10 cellular contexts compared by ENCODE assay signal in the genomic region with DNA sequence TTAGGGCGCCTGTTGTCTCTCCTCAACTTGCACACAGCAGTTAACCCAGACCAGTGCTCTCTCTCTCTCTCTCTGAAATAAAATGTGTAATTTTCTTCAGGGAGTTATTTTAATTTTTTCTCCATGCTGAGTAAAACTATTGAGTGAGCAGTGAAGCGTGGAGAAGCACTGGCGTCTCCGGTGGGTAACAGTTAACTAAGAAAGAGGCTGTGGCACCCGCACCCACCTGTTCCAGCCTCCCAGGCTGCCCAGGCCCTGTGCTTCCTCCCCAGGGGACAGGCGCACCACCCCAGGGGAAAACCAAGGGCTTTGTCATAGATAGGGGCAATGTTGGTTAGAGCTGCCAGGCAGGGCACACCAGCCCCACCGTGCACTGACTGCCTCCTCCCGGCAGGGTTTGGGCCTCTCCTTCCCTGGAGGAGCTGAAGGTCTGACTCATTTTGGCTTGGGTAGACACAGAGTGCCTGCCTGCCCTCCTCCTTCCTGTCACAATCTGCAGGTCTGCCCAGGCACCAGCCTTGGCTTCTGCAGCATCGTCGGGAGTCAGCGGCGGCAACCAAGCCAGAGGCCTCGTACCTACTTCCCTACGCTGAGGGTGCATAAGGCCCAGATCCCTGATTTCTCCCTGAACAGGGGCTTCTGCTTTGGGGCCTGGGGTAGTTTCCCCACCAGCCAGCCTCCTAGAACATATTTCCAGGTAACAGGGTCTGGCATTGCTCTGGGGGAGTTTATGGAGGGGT. TPM values are rescaled to one million over a fixed set of nuclear protein-coding genes. Genes with fewer than 3 reads are reported as not detected.
DNase-seq lines count a peak whose midpoint lies in the region; ATAC-seq and TF ChIP-seq lines count a peak whose summit lies in the region.
"Had no signal": no experiment of that assay in that cellular context is flagged by ENCODE, and none has a peak within 500 bp of the region (broad histone marks: within the 10 kb centered on the region; RNA-seq: fewer than 3 reads in every experiment).

No MANE protein-coding gene starts in this region.

- intact Hi-C loops in esophagus muscularis mucosa (cut with DNase I) = no loop called here

- POLR2A ChIA-PET in AG04449 (lab: Yijun Ruan, JAX) = interaction anchor here (0.6 kb wide), 1 partner anchor 28 kb away, joined by 5 read pairs; the partner anchor contains the start of gene HOXC8

- no peaks in the 10 kb centered on the region for H3K36me3 ChIP-seq in gastroesophageal sphincter
- H3K36me3 ChIP-seq in esophagus muscularis mucosa = no peaks in the 10 kb centered on the region

- CTCF ChIA-PET in AG04449 (lab: Yijun Ruan, JAX) = interaction anchor here (1.0 to 23.4 kb wide), 7 partner anchors 7 to 177 kb away, joined by 4 to 908 read pairs (median 11); partner anchors contain the start of genes HOXC10, HOXC6, HOXC8 and HOXC9

- DNase-seq in AG04449 (ENCODE audit: low read depth, low spot score) (no peak), NCI-H345 (lab: John Stamatoyannopoulos, UW) (peak; percentile 70), NK-92 (lab: John Stamatoyannopoulos, UW; ENCODE audit: unreplicated experiment) (no peak), mucosa of gallbladder (ENCODE audit: low spot score) (no peak), esophagus muscularis mucosa (ENCODE audit: extremely low spot score) (no peak)
- DNase-seq: activated B cell treated with CpG ODN at 0.5 μM for 24 hours had no signal

- H3K4me3 ChIP-seq in AG04449 (ENCODE audit: low read depth, low read length) (no peak overlapping the region), gastroesophageal sphincter (no peak overlapping the region), esophagus muscularis mucosa (no peak overlapping the region)

- H3K27me3 ChIP-seq in gastroesophageal sphincter = peaks cover 37% of the 10 kb centered on the region
- H3K27me3 ChIP-seq in esophagus muscularis mucosa = peaks cover 0 to 49% (median 0%) of the 10 kb centered on the region in 4 donors

- H3K9me3 ChIP-seq in gastroesophageal sphincter (peaks cover 0 to 4% (median 0%) of the 10 kb centered on the region in 3 donors), esophagus muscularis mucosa (no peaks in the 10 kb centered on the region)

- TF ChIP-seq CTCF in AG04449 (IDR thresholded peaks at IDR 0.05; ENCODE audit: insufficient read depth, low read length, missing control alignments) = peak; percentile 59
- TF ChIP-seq CTCF in gastroesophageal sphincter (IDR thresholded peaks at IDR 0.05) = peak in 1 of 4 experiments; percentile 20
- TF ChIP-seq CTCF in esophagus muscularis mucosa (IDR thresholded peaks at IDR 0.05) = peak in 1 of 3 experiments; percentile 18

- TF ChIP-seq EP300 in gastroesophageal sphincter (IDR thresholded peaks at IDR 0.05) (no peak), esophagus muscularis mucosa (IDR thresholded peaks at IDR 0.05) (no peak)

- H3K4me1 ChIP-seq in gastroesophageal sphincter = peaks cover 0 to 44% (median 10%) of the 10 kb centered on the region in 3 donors
- peaks cover 9 to 42% (median 30%) of the 10 kb centered on the region in 4 donors for H3K4me1 ChIP-seq in esophagus muscularis mucosa

- peak; percentile 65 for ATAC-seq in GM18907 (IDR thresholded peaks at IDR 0.05; ENCODE audit: unreplicated experiment)
- peak; percentile 9 for ATAC-seq in gastroesophageal sphincter
- ATAC-seq in HG03460 (IDR thresholded peaks at IDR 0.05; ENCODE audit: unreplicated experiment) = no peak

- H3K27ac ChIP-seq in gastroesophageal sphincter (no peak overlapping the region), esophagus muscularis mucosa (replicated peaks in 1 of 4) (no peak overlapping the region)

- TF ChIP-seq POLR2A in gastroesophageal sphincter (IDR thresholded peaks at IDR 0.05) = no peak
- no peak for TF ChIP-seq POLR2A in esophagus muscularis mucosa (IDR thresholded peaks at IDR 0.05; ENCODE audit: low read depth)

- WGBS in gastroesophageal sphincter (ENCODE audit: low coverage in 1 of 2), 2 donors = 74 to 82% methylated on average over 3 of the region's 14 CpGs
- WGBS in esophagus muscularis mucosa = 86% methylated on average over 13 of the region's 14 CpGs

RNA-seq across cellular contexts. Expression of gene HOXC5, which starts 3.9 kb away (rescaled TPM):
- total RNA-seq in gastroesophageal sphincter (1 to 10 TPM in 2 of 4 donors, under 1 TPM in 1, not detected in 1; 0.31 to 3.3 (median 1.3) TPM), mucosa of gallbladder (not detected), esophagus muscularis mucosa (1 to 10 TPM in 1 of 4 donors, under 1 TPM in 1, not detected in 2; 0.83 to 2.0 TPM)
- total RNA-seq: activated B cell treated with CpG ODN at 0.5 μM for 24 hours, osteocyte had no signal

RNA-seq across cellular contexts. Expression of gene HOXC6, which starts 8.6 kb away (rescaled TPM):
- total RNA-seq in gastroesophageal sphincter (under 1 TPM in 1 of 4 donors, not detected in 3; 0.50 TPM), mucosa of gallbladder (0.26 TPM), esophagus muscularis mucosa (under 1 TPM in 3 of 4 donors, not detected in 1; 0.23 to 0.42 (median 0.32) TPM)
- total RNA-seq: activated B cell treated with CpG ODN at 0.5 μM for 24 hours, osteocyte had no signal

RNA-seq across cellular contexts. Expression of gene HOXC4, which starts 16.8 kb away (rescaled TPM):
- total RNA-seq in gastroesophageal sphincter (1 to 10 TPM in 3 of 4 donors, under 1 TPM in 1; 0.69 to 5.7 (median 2.7) TPM), mucosa of gallbladder (0.89 TPM), esophagus muscularis mucosa (1 to 10 TPM in 3 of 4 donors, under 1 TPM in 1; 0.83 to 3.6 (median 2.5) TPM)
- total RNA-seq: osteocyte had no signal

RNA-seq across cellular contexts. Expression of gene HOXC8, which starts 28.0 kb away (rescaled TPM):
- total RNA-seq in gastroesophageal sphincter (under 1 TPM in 2 of 4 donors, not detected in 2; 0.15 to 0.40 TPM), mucosa of gallbladder (not detected), esophagus muscularis mucosa (not detected)
- total RNA-seq: activated B cell treated with CpG ODN at 0.5 μM for 24 hours, osteocyte had no signal

RNA-seq across cellular contexts. Expression of gene HOXC9, which starts 36.8 kb away (rescaled TPM):
- total RNA-seq in gastroesophageal sphincter = not detected
- not detected for total RNA-seq in mucosa of gallbladder
- total RNA-seq in esophagus muscularis mucosa = not detected
- total RNA-seq: activated B cell treated with CpG ODN at 0.5 μM for 24 hours, osteocyte had no signal
